In genomic region chr22:44549701-44550100, GRCh38 we compare ENCODE assay signal across 22 cellular contexts.
"Had no signal": no experiment of that assay in that cellular context is flagged by ENCODE, and none has a peak within 500 bp of the region (broad histone marks: within the 10 kb centered on the region; RNA-seq: fewer than 3 reads in every experiment).

No MANE protein-coding gene starts in this region.

- H3K4me1 ChIP-seq: testis had no signal

- H3K36me3 ChIP-seq: esophagus muscularis mucosa, gastroesophageal sphincter, heart left ventricle, prostate gland, spleen had no signal

- H3K27me3 ChIP-seq: testis had no signal

- H3K9me3 ChIP-seq: esophagus muscularis mucosa, gastroesophageal sphincter, heart left ventricle, prostate gland, testis had no signal

- H3K36me3 Mint-ChIP-seq: brain; naive thymus-derived CD4-positive, alpha-beta T cell; T-cell had no signal

- DNase-seq: activated CD4-positive, alpha-beta T cell treated with anti-CD3 and anti-CD28 coated beads for 1 hour; activated CD4-positive, alpha-beta T cell treated with anti-CD3 and anti-CD28 coated beads, Interleukin-2, amount 50 U/mL, for 1 hour; activated CD8-positive, alpha-beta T cell treated with anti-CD3 and anti-CD28 coated beads, Interleukin-2, amount 10 ng/mL, durations not matched to agents 7 days and 5 days; activated naive CD4-positive, alpha-beta T cell treated with anti-CD3 and anti-CD28 coated beads, Interleukin-2, amount 50 U/mL, for 16 hours; activated T-cell treated with anti-CD3 and anti-CD28 coated beads, Interleukin-2, amount 50 U/mL, for 48 hours; aorta; central memory CD4-positive, alpha-beta T cell; effector memory CD8-positive, alpha-beta T cell; left cardiac atrium; naive thymus-derived CD4-positive, alpha-beta T cell; spleen; stimulated activated CD4-positive, alpha-beta T cell treated with anti-CD3 and anti-CD28 coated beads, Interleukin-4, amount 100 ng/mL, for 1 hour; stimulated activated naive CD4-positive, alpha-beta T cell; T-cell; testis; trophoblast cell had no signal

- H3K4me3 Mint-ChIP-seq: activated CD8-positive, alpha-beta T cell treated with anti-CD3 and anti-CD28 coated beads, Interleukin-2, amount 10 ng/mL, durations not matched to agents 7 days and 5 days; brain; naive thymus-derived CD4-positive, alpha-beta T cell; T-cell; T-helper 2 cell treated with Interferon-gamma antibody and Interleukin-4, amounts not matched to agents 5 μg/mL and 100 μg/mL, for 36 hours had no signal

- H3K9me3 Mint-ChIP-seq: effector memory CD8-positive, alpha-beta T cell; naive thymus-derived CD4-positive, alpha-beta T cell; T-cell; T-helper 2 cell treated with Interferon-gamma antibody and Interleukin-4, amounts not matched to agents 5 μg/mL and 100 μg/mL, for 36 hours had no signal

- H3K4me3 ChIP-seq: gastroesophageal sphincter, heart left ventricle, prostate gland, spleen, testis had no signal

- H3K27ac Mint-ChIP-seq: activated CD8-positive, alpha-beta T cell treated with anti-CD3 and anti-CD28 coated beads, Interleukin-2, amount 10 ng/mL, durations not matched to agents 7 days and 5 days; naive thymus-derived CD4-positive, alpha-beta T cell; T-cell; T-helper 2 cell treated with Interferon-gamma antibody and Interleukin-4, amounts not matched to agents 5 μg/mL and 100 μg/mL, for 36 hours had no signal

- H3K27ac ChIP-seq: testis had no signal
